In genomic region chr7:132934017-132934416, GRCh38 we compare ENCODE assay signal across 21 cellular contexts.
DNase-seq lines count a peak whose midpoint lies in the region; ATAC-seq and TF ChIP-seq lines count a peak whose summit lies in the region.
"Had no signal": no experiment of that assay in that cellular context is flagged by ENCODE, and none has a peak within 500 bp of the region (broad histone marks: within the 10 kb centered on the region; RNA-seq: fewer than 3 reads in every experiment).

No MANE protein-coding gene starts in this region.

- H3K4me3 ChIP-seq in right cardiac atrium (ENCODE audit: low read length) (no peak overlapping the region), MM.1S (ENCODE audit: low read length) (no peak overlapping the region)
- H3K4me3 ChIP-seq: BLaER1, GM23248, MG63, SJSA1 had no signal

- WGBS in right cardiac atrium, result 97% methylated on average over 2 of the region's 2 CpGs

- ATAC-seq in right cardiac atrium, result no peak
- ATAC-seq in left ventricle myocardium superior, result no peak
- ATAC-seq in GM19397 (IDR thresholded peaks at IDR 0.05; ENCODE audit: unreplicated experiment), result peak; percentile 54

- H3K27ac ChIP-seq in right cardiac atrium (ENCODE audit: low read length), result peak overlapping the region; percentile 17
- no peak overlapping the region for H3K27ac ChIP-seq in MM.1S (ENCODE audit: low read length)
- H3K27ac ChIP-seq: BLaER1, GM23248, SJSA1 had no signal

- no peak overlapping the region for H3K4me2 ChIP-seq in MM.1S (ENCODE audit: low read depth, low read length)
- H3K4me2 ChIP-seq: BLaER1 had no signal

- H3K4me1 Mint-ChIP-seq in dendritic cell treated with granulocyte-macrophage colony-stimulating factor and Interleukin-4, amounts not matched to agents 40 ng/mL and 50 ng/mL, for 4 days (ENCODE audit: low read depth), result peaks cover 43% of the 10 kb centered on the region

- peak overlapping the region; percentile 79 for H3K27ac Mint-ChIP-seq in dendritic cell treated with granulocyte-macrophage colony-stimulating factor and Interleukin-4, amounts not matched to agents 40 ng/mL and 50 ng/mL, for 4 days
- H3K27ac Mint-ChIP-seq: CD4-positive, CD25-positive, alpha-beta regulatory T cell had no signal

- H2AFZ ChIP-seq in MM.1S (ENCODE audit: low read length), result no peak overlapping the region
- H2AFZ ChIP-seq: GM23248 had no signal

- no peaks in the 10 kb centered on the region for H3K27me3 Mint-ChIP-seq in dendritic cell treated with granulocyte-macrophage colony-stimulating factor and Interleukin-4, amounts not matched to agents 40 ng/mL and 50 ng/mL, for 4 days
- H3K27me3 Mint-ChIP-seq: CD4-positive, CD25-positive, alpha-beta regulatory T cell had no signal

- no peaks in the 10 kb centered on the region for H3K79me2 ChIP-seq in MM.1S (ENCODE audit: low read length)

- no peaks in the 10 kb centered on the region for H3F3A ChIP-seq in MM.1S (ENCODE audit: insufficient read depth, low read length)

- H4K20me1 ChIP-seq in MM.1S (ENCODE audit: insufficient read depth, low read length), result no peaks in the 10 kb centered on the region
- H4K20me1 ChIP-seq: BLaER1 had no signal

- no peak overlapping the region for H3K9ac ChIP-seq in MM.1S (ENCODE audit: low read length)
- H3K9ac ChIP-seq: BLaER1, GM23248 had no signal

- intact Hi-C loops in right cardiac atrium (cut with DNase I) (no loop called here), left ventricle myocardium superior (cut with micrococcal nuclease) (no loop called here)
- intact Hi-C loops in dendritic cell treated with granulocyte-macrophage colony-stimulating factor and Interleukin-4, amounts not matched to agents 40 ng/mL and 50 ng/mL, for 4 days (cut with micrococcal nuclease), result no loop called here

- no peaks in the 10 kb centered on the region for H3K27me3 ChIP-seq in right cardiac atrium (ENCODE audit: control insufficient read depth, insufficient read depth)
- H3K27me3 ChIP-seq in MM.1S (replicated peaks; ENCODE audit: insufficient read depth, low read length), result no peaks in the 10 kb centered on the region
- H3K27me3 ChIP-seq: BLaER1, MG63, SJSA1 had no signal

- DNase-seq in right cardiac atrium (no peak), left ventricle myocardium superior (no peak), MM.1S (no peak), NCI-H524 treated with DMSO at 0.1 percent for 48 hours (lab: John Stamatoyannopoulos, UW) (no peak), HuH-7.5 (ENCODE audit: low spot score) (no peak)
- DNase-seq: CD4-positive, CD25-positive, alpha-beta regulatory T cell; DMS53; GM23248; H7; IMR-90; KG1; MG63; NCI-H1694; NCI-H446 treated with DMSO at 0.1 percent for 48 hours; NCI-H526 treated with DMSO at 0.1 percent for 48 hours; Right ventricle myocardium superior; RPMI8226 had no signal

- no peak for TF ChIP-seq CTCF in MM.1S (IDR thresholded peaks at IDR 0.05; ENCODE audit: low read length)

- H3K36me3 ChIP-seq in MM.1S (replicated peaks; ENCODE audit: insufficient read depth, low read length), result no peaks in the 10 kb centered on the region
- H3K36me3 ChIP-seq: MG63, SJSA1 had no signal

- H3K9me3 ChIP-seq in right cardiac atrium (ENCODE audit: control insufficient read depth, low read length) (no peaks in the 10 kb centered on the region), MM.1S (replicated peaks; ENCODE audit: insufficient read depth, low read length) (no peaks in the 10 kb centered on the region)
- H3K9me3 ChIP-seq: MG63, SJSA1 had no signal

- H3K4me1 ChIP-seq in right cardiac atrium (ENCODE audit: control insufficient read depth, insufficient read depth, low read length), result no peaks in the 10 kb centered on the region
- no peaks in the 10 kb centered on the region for H3K4me1 ChIP-seq in MM.1S (ENCODE audit: low read length)
- H3K4me1 ChIP-seq: SJSA1 had no signal

- H3K9me2 ChIP-seq in MM.1S (replicated peaks; ENCODE audit: insufficient read depth, low read length), result no peaks in the 10 kb centered on the region

- H3K36me3 Mint-ChIP-seq in dendritic cell treated with granulocyte-macrophage colony-stimulating factor and Interleukin-4, amounts not matched to agents 40 ng/mL and 50 ng/mL, for 4 days (ENCODE audit: low read depth), result peaks cover 15% of the 10 kb centered on the region

- no peaks in the 10 kb centered on the region for H3K9me3 Mint-ChIP-seq in dendritic cell treated with granulocyte-macrophage colony-stimulating factor and Interleukin-4, amounts not matched to agents 40 ng/mL and 50 ng/mL, for 4 days

- no peak overlapping the region for H3K4me3 Mint-ChIP-seq in dendritic cell treated with granulocyte-macrophage colony-stimulating factor and Interleukin-4, amounts not matched to agents 40 ng/mL and 50 ng/mL, for 4 days
- H3K4me3 Mint-ChIP-seq: CD4-positive, CD25-positive, alpha-beta regulatory T cell had no signal
